In the genomic region with DNA sequence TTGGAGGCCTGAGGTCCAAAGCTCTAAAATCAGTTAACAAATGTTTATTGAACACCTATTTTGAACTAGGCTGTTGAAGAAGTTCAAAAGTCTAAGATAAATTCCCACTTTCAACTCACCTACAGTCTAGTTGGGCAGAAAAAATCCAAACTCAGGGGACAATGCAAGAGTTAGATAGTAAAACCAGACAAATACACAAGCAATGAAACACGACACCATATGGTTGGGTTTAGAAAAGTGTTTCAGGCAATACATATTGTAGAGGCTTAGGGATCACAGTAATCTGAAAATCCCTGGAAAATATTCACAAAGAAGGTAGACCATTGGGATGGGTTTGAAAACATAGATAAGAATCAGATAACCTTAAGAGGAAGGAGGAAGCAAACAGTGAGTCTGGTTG, we compare ENCODE assay signal across 9 cellular contexts. TPM values are rescaled to one million over a fixed set of nuclear protein-coding genes. Genes with fewer than 3 reads are reported as not detected.
A peak's percentile ranks its signal among the peaks of the same experiment; 100 is the strongest.
DNase-seq lines count a peak whose midpoint lies in the region; ATAC-seq and TF ChIP-seq lines count a peak whose summit lies in the region.
"Had no signal": no experiment of that assay in that cellular context is flagged by ENCODE, and none has a peak within 500 bp of the region (broad histone marks: within the 10 kb centered on the region; RNA-seq: fewer than 3 reads in every experiment).

No MANE protein-coding gene starts in this region.

- H3K79me2 ChIP-seq in SK-N-SH (ENCODE audit: insufficient read depth): no peaks in the 10 kb centered on the region

- no peak for TF ChIP-seq POLR2A in suprapubic skin (IDR thresholded peaks at IDR 0.05)

- peak overlapping the region; percentile 96 for H3K4me2 ChIP-seq in SK-N-SH

- POLR2A ChIA-PET in SK-N-SH (lab: Yijun Ruan, JAX): interaction anchor here (1.7 to 2.1 kb wide), 2 partner anchors 209 to 213 kb away, joined by 7 to 12 read pairs; no protein-coding TSS in a partner anchor

- H3K4me3 ChIP-seq in SK-N-SH (ENCODE audit: low read depth in 2 of 2, low read length in 1 of 2) (no peak overlapping the region), SK-N-MC (peak overlapping the region; percentile 95), epithelial cell of proximal tubule (ENCODE audit: low read depth, low read length) (peak overlapping the region; percentile 99), suprapubic skin (no peak overlapping the region)

- H3F3A ChIP-seq in SK-N-SH (replicated peaks; ENCODE audit: insufficient read depth): no peaks in the 10 kb centered on the region

- CTCF ChIA-PET in SK-N-SH (lab: Yijun Ruan, JAX): interaction anchor here (0.8 to 6.6 kb wide), 20 partner anchors 8 to 437 kb away, joined by 3 to 151 read pairs (median 8); no protein-coding TSS in a partner anchor

- no peak for ATAC-seq in SK-N-SH treated with all-trans-retinoic acid at 6 μM for 48 hours
- no peak for ATAC-seq in HG03432 (IDR thresholded peaks at IDR 0.05; ENCODE audit: unreplicated experiment)

- 96% methylated on average over 1 of the region's 1 CpG for WGBS in SK-N-SH (ENCODE audit: low lambda C conversion rate)
- 97% methylated on average over 1 of the region's 1 CpG for WGBS in suprapubic skin

- TF ChIP-seq CTCF in SK-N-SH (IDR thresholded peaks at IDR 0.05) (no peak), epithelial cell of proximal tubule (conservative IDR thresholded peaks at IDR 0.05; ENCODE audit: low read depth, low read length) (no peak), progenitor cell of endocrine pancreas (IDR thresholded peaks at IDR 0.05; ENCODE audit: unreplicated experiment) (no peak), suprapubic skin (IDR thresholded peaks at IDR 0.05) (no peak)

- TF ChIP-seq RAD21 in SK-N-SH (IDR thresholded peaks at IDR 0.05; ENCODE audit: low read length): no peak

- H3K9ac ChIP-seq in SK-N-SH: no peak overlapping the region
- no peak overlapping the region for H3K9ac ChIP-seq in SK-N-MC (ENCODE audit: insufficient read length)

- DNase-seq in SK-N-SH: no peak
- DNase-seq in SK-N-MC (ENCODE audit: low read depth, low spot score): no peak
- no peak for DNase-seq in epithelial cell of proximal tubule (ENCODE audit: low read depth)
- no peak for DNase-seq in progenitor cell of endocrine pancreas (ENCODE audit: low spot score, unreplicated experiment)
- no peak for DNase-seq in glomerular visceral epithelial cell (ENCODE audit: extremely low spot score)
- DNase-seq in suprapubic skin (ENCODE audit: low spot score in 2 of 2): no peak
- DNase-seq: esophagus squamous epithelium had no signal

- H3K9me3 ChIP-seq in SK-N-SH (no peaks in the 10 kb centered on the region), SK-N-MC (ENCODE audit: low read depth, low read length) (no peaks in the 10 kb centered on the region), suprapubic skin (no peaks in the 10 kb centered on the region)
- H3K9me3 ChIP-seq: esophagus squamous epithelium had no signal

- no peaks in the 10 kb centered on the region for H4K20me1 ChIP-seq in SK-N-SH (ENCODE audit: insufficient read depth)

- H3K27me3 ChIP-seq in SK-N-SH (ENCODE audit: insufficient read depth) (no peaks in the 10 kb centered on the region), suprapubic skin (no peaks in the 10 kb centered on the region)

- H3K27ac Mint-ChIP-seq in progenitor cell of endocrine pancreas: peak overlapping the region; percentile 95

- H3K4me1 ChIP-seq in SK-N-SH (ENCODE audit: control insufficient read depth in 1 of 2, insufficient read depth in 2 of 2, low read depth in 1 of 2, low read length in 1 of 2) (peaks cover 0 to 14% of the 10 kb centered on the region in 2 experiments; a peak in 2 of 4 replicates), suprapubic skin (peaks cover 36% of the 10 kb centered on the region)

- no peaks in the 10 kb centered on the region for H3K27me3 Mint-ChIP-seq in progenitor cell of endocrine pancreas

- 0 out of 2 replicates have a peak overlapping the region, but pooled peaks have one; percentile 92 for H2AFZ ChIP-seq in SK-N-SH (ENCODE audit: low read depth)

- no peaks in the 10 kb centered on the region for H3K9me2 ChIP-seq in SK-N-SH

- H3K36me3 Mint-ChIP-seq in progenitor cell of endocrine pancreas (ENCODE audit: insufficient read depth): peaks cover 1% of the 10 kb centered on the region

- no peaks in the 10 kb centered on the region for H3K9me3 Mint-ChIP-seq in progenitor cell of endocrine pancreas (ENCODE audit: low read depth)

- H3K4me1 Mint-ChIP-seq in progenitor cell of endocrine pancreas (ENCODE audit: low read depth): peaks cover 44% of the 10 kb centered on the region

- H3K4me3 Mint-ChIP-seq in progenitor cell of endocrine pancreas (ENCODE audit: low read depth): peak overlapping the region; percentile 98

- H3K27ac ChIP-seq in SK-N-SH (ENCODE audit: low read depth in 2 of 2, low read length in 1 of 2) (no peak overlapping the region), SK-N-MC (no peak overlapping the region), suprapubic skin (no peak overlapping the region)

- TF ChIP-seq EP300 in SK-N-SH (IDR thresholded peaks at IDR 0.05; ENCODE audit: borderline replicate concordance in 1 of 2, low read depth in 1 of 2, low read length in 1 of 2) (no peak), suprapubic skin (IDR thresholded peaks at IDR 0.05) (no peak)

- no peaks in the 10 kb centered on the region for H3K36me3 ChIP-seq in SK-N-SH (replicated peaks in 1 of 2; ENCODE audit: control insufficient read depth in 1 of 2, insufficient read depth in 2 of 2, low read length in 1 of 2)
- no peaks in the 10 kb centered on the region for H3K36me3 ChIP-seq in SK-N-MC (ENCODE audit: insufficient read depth, low read length)
- H3K36me3 ChIP-seq in suprapubic skin: no peaks in the 10 kb centered on the region
- H3K36me3 ChIP-seq: esophagus squamous epithelium had no signal

TF ChIP-seq in SK-N-SH, 30 proteins besides CTCF, POLR2A, EP300 and RAD21:
- no peak for TF ChIP-seq USF1 (IDR thresholded peaks at IDR 0.05; ENCODE audit: borderline replicate concordance, low read depth)
- TF ChIP-seq FOSL2 (IDR thresholded peaks at IDR 0.05; ENCODE audit: borderline replicate concordance, low read depth): no peak
- TF ChIP-seq TEAD4 (IDR thresholded peaks at IDR 0.05; ENCODE audit: borderline replicate concordance, insufficient read depth): no peak
- TF ChIP-seq NRF1 (IDR thresholded peaks at IDR 0.05; ENCODE audit: low read depth, low read length): no peak
- no peak for TF ChIP-seq ELF1 (IDR thresholded peaks at IDR 0.05)

TF ChIP-seq in SK-N-SH treated with all-trans-retinoic acid at 6 μM for 48 hours, 23 proteins besides CTCF, POLR2A, EP300 and RAD21 (continues in another document):
- TF ChIP-seq ISL1 (CRISPR knock-in tag; IDR thresholded peaks at IDR 0.05): no peak
- TF ChIP-seq, protein P1, sequence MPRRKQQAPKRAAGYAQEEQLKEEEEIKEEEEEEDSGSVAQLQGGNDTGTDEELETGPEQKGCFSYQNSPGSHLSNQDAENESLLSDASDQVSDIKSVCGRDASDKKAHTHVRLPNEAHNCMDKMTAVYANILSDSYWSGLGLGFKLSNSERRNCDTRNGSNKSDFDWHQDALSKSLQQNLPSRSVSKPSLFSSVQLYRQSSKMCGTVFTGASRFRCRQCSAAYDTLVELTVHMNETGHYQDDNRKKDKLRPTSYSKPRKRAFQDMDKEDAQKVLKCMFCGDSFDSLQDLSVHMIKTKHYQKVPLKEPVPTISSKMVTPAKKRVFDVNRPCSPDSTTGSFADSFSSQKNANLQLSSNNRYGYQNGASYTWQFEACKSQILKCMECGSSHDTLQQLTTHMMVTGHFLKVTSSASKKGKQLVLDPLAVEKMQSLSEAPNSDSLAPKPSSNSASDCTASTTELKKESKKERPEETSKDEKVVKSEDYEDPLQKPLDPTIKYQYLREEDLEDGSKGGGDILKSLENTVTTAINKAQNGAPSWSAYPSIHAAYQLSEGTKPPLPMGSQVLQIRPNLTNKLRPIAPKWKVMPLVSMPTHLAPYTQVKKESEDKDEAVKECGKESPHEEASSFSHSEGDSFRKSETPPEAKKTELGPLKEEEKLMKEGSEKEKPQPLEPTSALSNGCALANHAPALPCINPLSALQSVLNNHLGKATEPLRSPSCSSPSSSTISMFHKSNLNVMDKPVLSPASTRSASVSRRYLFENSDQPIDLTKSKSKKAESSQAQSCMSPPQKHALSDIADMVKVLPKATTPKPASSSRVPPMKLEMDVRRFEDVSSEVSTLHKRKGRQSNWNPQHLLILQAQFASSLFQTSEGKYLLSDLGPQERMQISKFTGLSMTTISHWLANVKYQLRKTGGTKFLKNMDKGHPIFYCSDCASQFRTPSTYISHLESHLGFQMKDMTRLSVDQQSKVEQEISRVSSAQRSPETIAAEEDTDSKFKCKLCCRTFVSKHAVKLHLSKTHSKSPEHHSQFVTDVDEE (CRISPR knock-in tag; IDR thresholded peaks at IDR 0.05): no peak
- TF ChIP-seq ZNF8 (CRISPR knock-in tag; IDR thresholded peaks at IDR 0.05): no peak
- no peak for TF ChIP-seq TCF4 (CRISPR knock-in tag; IDR thresholded peaks at IDR 0.05; ENCODE audit: borderline replicate concordance)
- no peak for TF ChIP-seq ZC3H10 (CRISPR knock-in tag; IDR thresholded peaks at IDR 0.05)
- no peak for TF ChIP-seq ARNTL (CRISPR knock-in tag; IDR thresholded peaks at IDR 0.05; ENCODE audit: borderline replicate concordance, low read depth)
- TF ChIP-seq OSR1 (CRISPR knock-in tag; IDR thresholded peaks at IDR 0.05): no peak
- TF ChIP-seq, protein P2, sequence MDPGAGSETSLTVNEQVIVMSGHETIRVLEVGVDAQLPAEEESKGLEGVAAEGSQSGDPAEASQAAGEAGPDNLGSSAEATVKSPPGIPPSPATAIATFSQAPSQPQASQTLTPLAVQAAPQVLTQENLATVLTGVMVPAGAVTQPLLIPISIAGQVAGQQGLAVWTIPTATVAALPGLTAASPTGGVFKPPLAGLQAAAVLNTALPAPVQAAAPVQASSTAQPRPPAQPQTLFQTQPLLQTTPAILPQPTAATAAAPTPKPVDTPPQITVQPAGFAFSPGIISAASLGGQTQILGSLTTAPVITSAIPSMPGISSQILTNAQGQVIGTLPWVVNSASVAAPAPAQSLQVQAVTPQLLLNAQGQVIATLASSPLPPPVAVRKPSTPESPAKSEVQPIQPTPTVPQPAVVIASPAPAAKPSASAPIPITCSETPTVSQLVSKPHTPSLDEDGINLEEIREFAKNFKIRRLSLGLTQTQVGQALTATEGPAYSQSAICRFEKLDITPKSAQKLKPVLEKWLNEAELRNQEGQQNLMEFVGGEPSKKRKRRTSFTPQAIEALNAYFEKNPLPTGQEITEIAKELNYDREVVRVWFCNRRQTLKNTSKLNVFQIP (CRISPR knock-in tag; IDR thresholded peaks at IDR 0.05; ENCODE audit: borderline replicate concordance, low read depth): no peak

RNA-seq across cellular contexts. Expression of gene CARMIL1, which starts 1.3 kb away (rescaled TPM):
- polyA plus RNA-seq in SK-N-SH (2012; rRNA removed): 1.7 TPM in 2 replicates
- polyA plus RNA-seq in SK-N-SH (2012; cell fraction: cytosol; rRNA removed): 2.2 TPM in 2 replicates
- 2.1 and 2.8 TPM in 2 replicates for polyA plus RNA-seq in SK-N-SH (2012; cell fraction: nucleus; rRNA removed)
- total RNA-seq in epithelial cell of proximal tubule: 27.7 and 29.6 TPM in 2 replicates
- total RNA-seq in progenitor cell of endocrine pancreas: 75.9 and 86.3 TPM in 2 replicates
- 10 to 100 TPM; 13.6 to 33.2 (median 22.2) TPM for total RNA-seq in suprapubic skin

Comparison
In these comparisons a context has a peak if more than half of its experiments do, and no peak if none do; other contexts are left out.
1. H3K4me3 ChIP-seq: peak in SK-N-MC (single experiment) and epithelial cell of proximal tubule (single experiment); none in SK-N-SH (0 of 2) and suprapubic skin (single experiment).